Comparison of ENCODE assay signal across 17 cellular contexts in the genomic region with DNA sequence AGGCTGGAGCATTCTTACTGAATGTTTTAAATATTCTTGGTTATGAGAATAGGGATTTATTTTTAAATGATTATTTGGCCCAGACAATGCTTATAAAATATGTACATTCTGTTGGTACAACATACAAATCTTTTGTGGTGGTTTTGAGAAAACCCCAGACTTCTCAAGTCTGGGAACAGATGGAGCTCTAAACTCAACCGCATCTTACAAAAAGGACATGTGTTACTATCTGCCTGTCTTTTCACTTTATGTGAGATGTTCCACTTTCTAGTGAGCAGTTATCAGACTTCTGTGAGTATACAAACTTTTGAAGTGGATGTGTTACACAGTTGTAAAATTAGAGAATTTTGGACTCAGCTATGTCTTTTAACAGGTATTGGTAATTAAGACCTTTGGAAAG.
A peak's percentile ranks its signal among the peaks of the same experiment; 100 is the strongest.
DNase-seq lines count a peak whose midpoint lies in the region; ATAC-seq, FAIRE-seq and TF ChIP-seq lines count a peak whose summit lies in the region.
"Had no signal": no experiment of that assay in that cellular context is flagged by ENCODE, and none has a peak within 500 bp of the region (broad histone marks: within the 10 kb centered on the region; RNA-seq: fewer than 3 reads in every experiment).

No MANE protein-coding gene starts in this region.

- no peak overlapping the region for H4K12ac ChIP-seq in trophoblast cell (ENCODE audit: low read depth, low read length)

- no peak overlapping the region for H2BK12ac ChIP-seq in trophoblast cell (ENCODE audit: low read length)

- no peak overlapping the region for H3K18ac ChIP-seq in trophoblast cell (ENCODE audit: low read length)

- H3K27me3 ChIP-seq in PC-3 (ENCODE audit: low read length) (no peaks in the 10 kb centered on the region), trophoblast cell (ENCODE audit: insufficient read depth, low read length) (no peaks in the 10 kb centered on the region)
- H3K27me3 ChIP-seq: Peyer's patch had no signal

- H3K79me2 ChIP-seq in PC-3 (ENCODE audit: low read length) (no peaks in the 10 kb centered on the region), trophoblast cell (ENCODE audit: control insufficient read depth, insufficient read depth, low read length, poor library complexity) (no peaks in the 10 kb centered on the region)

- no CpG with 5 or more reads among the region's 1 CpG for WGBS in trophoblast cell (ENCODE audit: extremely low coverage, insufficient coverage, insufficient read length)

- no peak overlapping the region for H2AK5ac ChIP-seq in trophoblast cell (ENCODE audit: low read length)

- H3K23ac ChIP-seq in trophoblast cell (ENCODE audit: low read length), result no peak overlapping the region

- no peaks in the 10 kb centered on the region for H3K36me3 ChIP-seq in PC-3 (ENCODE audit: low read depth, low read length)
- no peaks in the 10 kb centered on the region for H3K36me3 ChIP-seq in trophoblast cell (ENCODE audit: control insufficient read depth in 1 of 2, insufficient read depth in 2 of 2, low read length in 2 of 2)
- H3K36me3 ChIP-seq: HAP-1, Peyer's patch had no signal

- H3K9me3 ChIP-seq in PC-3 (ENCODE audit: low read length), result no peaks in the 10 kb centered on the region
- no peaks in the 10 kb centered on the region for H3K9me3 ChIP-seq in trophoblast cell (ENCODE audit: insufficient read depth, low read depth, low read length)
- H3K9me3 ChIP-seq: HAP-1, Peyer's patch had no signal

- H3K4ac ChIP-seq in trophoblast cell (ENCODE audit: low read depth, low read length), result no peak overlapping the region

- H3K4me1 ChIP-seq in PC-3 (ENCODE audit: insufficient read depth, low read length) (no peaks in the 10 kb centered on the region), trophoblast cell (ENCODE audit: control insufficient read depth in 1 of 2, insufficient read depth in 2 of 2, low read length in 2 of 2) (peaks cover 3 to 4% of the 10 kb centered on the region in 2 experiments)
- H3K4me1 ChIP-seq: Peyer's patch had no signal

- H3K79me1 ChIP-seq in trophoblast cell (ENCODE audit: low read length), result peaks cover 4% of the 10 kb centered on the region

- DNase-seq in H54 (ENCODE audit: insufficient read length, low spot score), result no peak
- DNase-seq in PC-3, result no peak
- peak; percentile 2 for DNase-seq in inferior parietal cortex (ENCODE audit: extremely low spot score)
- DNase-seq in trophoblast cell, result no peak
- DNase-seq in Right ventricle myocardium superior, result no peak
- DNase-seq in NCI-H1417 treated with DMSO at 0.1 percent for 48 hours (lab: John Stamatoyannopoulos, UW), result no peak
- DNase-seq: Calu3, MM.1S, NCI-H1694 treated with DMSO at 0.1 percent for 48 hours, NCI-H2081, Peyer's patch, SIG-M5 had no signal

- H3F3A ChIP-seq in PC-3 (ENCODE audit: low read length, unreplicated experiment), result no peaks in the 10 kb centered on the region

- H3K4me3 ChIP-seq in PC-3 (ENCODE audit: low read length) (no peak overlapping the region), trophoblast cell (ENCODE audit: low read depth, low read length) (no peak overlapping the region)
- H3K4me3 ChIP-seq: GM23338, HAP-1, Peyer's patch had no signal

- no peak for TF ChIP-seq POLR2A in H54 (IDR thresholded peaks at IDR 0.05; ENCODE audit: low read depth, low read length)

- no TSS peak for BruUV-seq in PC-3 (replicated peaks; lab: Mats Ljungman, UMichigan)

- no peak overlapping the region for H4K91ac ChIP-seq in trophoblast cell (ENCODE audit: low read depth, low read length)

- peak overlapping the region; percentile 38; the same call in 1 of the 2 replicates for H2AFZ ChIP-seq in PC-3 (ENCODE audit: low read length)
- no peak overlapping the region for H2AFZ ChIP-seq in trophoblast cell (ENCODE audit: insufficient read depth, low read length, poor library complexity)
- H2AFZ ChIP-seq: GM23338 had no signal

- POLR2A ChIA-PET in PC-3 (lab: Charles Lee; ENCODE audit: unreplicated experiment), result no interaction called here

- no peak overlapping the region for H3K27ac ChIP-seq in PC-3 (ENCODE audit: low read length)
- H3K27ac ChIP-seq in trophoblast cell (ENCODE audit: low read depth, low read length), result peak overlapping the region; percentile 34
- H3K27ac ChIP-seq: KMS-11, Peyer's patch had no signal

- H2BK120ac ChIP-seq in trophoblast cell (ENCODE audit: insufficient read depth, low read length, poor library complexity), result no peak overlapping the region

- H2BK5ac ChIP-seq in trophoblast cell (ENCODE audit: low read depth, low read length, poor library complexity), result no peak overlapping the region

- H4K8ac ChIP-seq in trophoblast cell (ENCODE audit: low read depth, low read length), result no peak overlapping the region

- H3K4me2 ChIP-seq in PC-3 (ENCODE audit: low read length), result no peak overlapping the region
- no peak overlapping the region for H3K4me2 ChIP-seq in trophoblast cell (ENCODE audit: low read length)
- H3K4me2 ChIP-seq: GM23338, KMS-11 had no signal

- no peaks in the 10 kb centered on the region for H4K20me1 ChIP-seq in PC-3 (ENCODE audit: low read length)

- intact Hi-C loops in PC-3 (cut with micrococcal nuclease) (loop anchor here (2.0 kb wide), 1 partner anchor 135 kb away; the partner anchor contains the start of gene RBMS3), Right ventricle myocardium superior (cut with DNase I) (loop anchor here (10.0 kb wide), 2 partner anchors 129 to 619 kb away; no protein-coding TSS in a partner anchor)

- no peak for ATAC-seq in PC-3
- no peak for ATAC-seq in Right ventricle myocardium superior (ENCODE audit: poor library complexity)
- no peak for ATAC-seq in GM21447 (IDR thresholded peaks at IDR 0.05; ENCODE audit: unreplicated experiment)
- ATAC-seq: GM23338 had no signal

- FAIRE-seq in H54 (lab: Jason Lieb, UNC), result peak; percentile 50
- FAIRE-seq: GM19239 had no signal

- no peaks in the 10 kb centered on the region for H3K9me2 ChIP-seq in PC-3 (replicated peaks; ENCODE audit: low read length)

- H3K9ac ChIP-seq in PC-3 (ENCODE audit: low read length), result no peak overlapping the region
- H3K9ac ChIP-seq in trophoblast cell (ENCODE audit: low read length), result no peak overlapping the region
- H3K9ac ChIP-seq: KMS-11 had no signal

- CTCF ChIA-PET in PC-3 (lab: Charles Lee), result no interaction called here

- no peak overlapping the region for H3K14ac ChIP-seq in trophoblast cell (ENCODE audit: low read length)

- TF ChIP-seq CTCF in PC-3 (conservative IDR thresholded peaks at IDR 0.05; ENCODE audit: low read depth, low read length), result no peak
